8 cellular contexts compared by ENCODE assay signal in the genomic region with DNA sequence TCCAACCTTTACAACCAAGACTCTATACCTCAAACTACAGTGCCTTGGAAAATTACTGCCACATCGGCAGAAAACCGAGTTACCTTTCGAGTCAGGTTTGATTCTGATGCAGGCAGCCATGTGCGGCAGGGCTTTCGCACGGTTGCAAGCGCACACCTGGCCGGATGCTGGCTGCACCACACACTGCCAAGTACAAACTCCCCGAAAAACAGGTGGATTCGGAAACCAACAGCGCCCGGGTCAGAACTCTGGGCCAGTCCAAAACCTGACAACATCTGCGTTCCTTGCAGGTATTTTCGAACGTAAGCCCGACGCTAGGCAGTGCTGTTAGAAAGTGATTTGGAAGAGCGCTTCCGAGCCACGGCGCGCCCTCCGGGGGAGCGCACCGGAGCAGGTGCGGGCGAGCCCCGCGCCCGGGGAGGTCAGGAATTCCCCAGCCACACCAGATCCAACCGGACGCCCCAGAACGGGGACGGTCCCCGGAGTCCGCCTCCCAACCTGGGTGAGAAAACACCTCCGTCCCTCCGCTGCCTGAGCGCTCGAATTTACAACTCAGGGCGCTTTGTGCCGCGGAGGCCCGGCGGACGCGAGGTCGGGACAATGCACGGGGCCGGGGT. TPM values are rescaled to one million over a fixed set of nuclear protein-coding genes. Genes with fewer than 3 reads are reported as not detected.
DNase-seq lines count a peak whose midpoint lies in the region; ATAC-seq and TF ChIP-seq lines count a peak whose summit lies in the region.

No MANE protein-coding gene starts in this region.

- no peaks in the 10 kb centered on the region for H3K36me3 ChIP-seq in BLaER1
- H3K36me3 ChIP-seq in gastroesophageal sphincter, result no peaks in the 10 kb centered on the region
- no peaks in the 10 kb centered on the region for H3K36me3 ChIP-seq in gastrocnemius medialis

- H3K4me3 ChIP-seq in BLaER1 (peak overlapping the region; percentile 97), gastroesophageal sphincter (peak overlapping the region; percentile 66 to 90), gastrocnemius medialis (peak overlapping the region; percentile 58 to 72 (median 64))

- H3K36me3 Mint-ChIP-seq in activated T-helper 17 cell treated with anti-CD3 and anti-CD28 coated beads, Interleukin-2, amount 50 U/mL, for 72 hours (ENCODE audit: low read depth), result peaks cover 19% of the 10 kb centered on the region

- peak overlapping the region; percentile 99 for H3K27ac ChIP-seq in BLaER1
- H3K27ac ChIP-seq in gastroesophageal sphincter, result peak overlapping the region in 3 of 4 donors; percentile 79 to 92 (median 85)
- H3K27ac ChIP-seq in gastrocnemius medialis, result peak overlapping the region; percentile 65 to 86 (median 76)

- H3K27ac Mint-ChIP-seq in activated T-helper 17 cell treated with anti-CD3 and anti-CD28 coated beads, Interleukin-2, amount 50 U/mL, for 72 hours, result peak overlapping the region; percentile 95

- no peaks in the 10 kb centered on the region for H3K9me3 ChIP-seq in BLaER1
- no peaks in the 10 kb centered on the region for H3K9me3 ChIP-seq in gastroesophageal sphincter
- no peaks in the 10 kb centered on the region for H3K9me3 ChIP-seq in gastrocnemius medialis

- TF ChIP-seq CTCF in gastroesophageal sphincter (IDR thresholded peaks at IDR 0.05) (no peak), gastrocnemius medialis (IDR thresholded peaks at IDR 0.05 in 4 of 5, conservative IDR thresholded peaks at IDR 0.05 in 1 of 5) (no peak)

- H3K4me3 Mint-ChIP-seq in activated T-helper 17 cell treated with anti-CD3 and anti-CD28 coated beads, Interleukin-2, amount 50 U/mL, for 72 hours, result peak overlapping the region; percentile 99

- intact Hi-C loops in gastrocnemius medialis (cut with DNase I; ENCODE audit: low total_unique reads), result loop anchor here (2.0 to 5.0 kb wide), 3 partner anchors 85 to 130 kb away; partner anchors contain the start of genes CARHSP1 and HAPSTR1

- peaks cover 56% of the 10 kb centered on the region for H4K20me1 ChIP-seq in BLaER1

- H3K4me1 ChIP-seq in BLaER1 (peaks cover 51% of the 10 kb centered on the region), gastroesophageal sphincter (peaks cover 14 to 60% (median 43%) of the 10 kb centered on the region in 3 donors), gastrocnemius medialis (peaks cover 49 to 54% of the 10 kb centered on the region in 2 donors)

- ATAC-seq in GM19467 (IDR thresholded peaks at IDR 0.05; ENCODE audit: unreplicated experiment) (peak; percentile 32), gastroesophageal sphincter (no peak), gastrocnemius medialis (peak; percentile 26 to 36), HG02610 (IDR thresholded peaks at IDR 0.05; ENCODE audit: unreplicated experiment) (no peak)
- peak; percentile 16 for ATAC-seq in activated T-helper 17 cell treated with anti-CD3 and anti-CD28 coated beads, Interleukin-2, amount 50 U/mL, for 72 hours (replicated peaks)

- H3K4me2 ChIP-seq in BLaER1, result peak overlapping the region; percentile 89

- peaks cover 48% of the 10 kb centered on the region for H3K4me1 Mint-ChIP-seq in activated T-helper 17 cell treated with anti-CD3 and anti-CD28 coated beads, Interleukin-2, amount 50 U/mL, for 72 hours

- no peaks in the 10 kb centered on the region for H3K9me3 Mint-ChIP-seq in activated T-helper 17 cell treated with anti-CD3 and anti-CD28 coated beads, Interleukin-2, amount 50 U/mL, for 72 hours

- WGBS in gastroesophageal sphincter (ENCODE audit: low coverage in 1 of 2), 2 donors, result 0% methylated on average over 3 to 4 of the region's 50 CpGs

- H3K27me3 ChIP-seq in BLaER1 (no peaks in the 10 kb centered on the region), gastroesophageal sphincter (no peaks in the 10 kb centered on the region), gastrocnemius medialis (no peaks in the 10 kb centered on the region)

- TF ChIP-seq EP300 in gastroesophageal sphincter (IDR thresholded peaks at IDR 0.05), result no peak

- no peaks in the 10 kb centered on the region for H3K27me3 Mint-ChIP-seq in activated T-helper 17 cell treated with anti-CD3 and anti-CD28 coated beads, Interleukin-2, amount 50 U/mL, for 72 hours

- in situ Hi-C loops in gastrocnemius medialis (cut with MboI; ENCODE audit: low sequenced_read_pairs in 4 of 4), result loop anchor here in 1 of 4 donors (25.0 kb wide), 1 partner anchor 125 kb away; the partner anchor contains the start of gene HAPSTR1

- TF ChIP-seq POLR2A in gastroesophageal sphincter (IDR thresholded peaks at IDR 0.05), result no peak
- peak; percentile 54 to 64 for TF ChIP-seq POLR2A in gastrocnemius medialis (IDR thresholded peaks at IDR 0.05)

- peak; percentile 28 for DNase-seq in NCI-H345 (lab: John Stamatoyannopoulos, UW)
- DNase-seq in gastrocnemius medialis, result peak in 1 of 2 donors; percentile 19
- DNase-seq in hippocampal formation (lab: John Stamatoyannopoulos, UW), result no peak

- peak overlapping the region; percentile 98 for H3K9ac ChIP-seq in BLaER1

RNA-seq across cellular contexts. Expression of gene USP7, which starts 1.2 kb away (rescaled TPM):
- 100 to 1,000 TPM; 157 to 181 TPM for total RNA-seq in activated T-helper 17 cell treated with anti-CD3 and anti-CD28 coated beads, Interleukin-2, amount 50 U/mL, for 72 hours
- total RNA-seq in gastroesophageal sphincter, result 10 to 100 TPM; 58.8 to 94.3 (median 82.4) TPM
- 10 to 100 TPM; 79.7 to 99.2 (median 85.6) TPM for total RNA-seq in gastrocnemius medialis

Comparison
In these comparisons a context has a peak if more than half of its experiments do, and no peak if none do; other contexts are left out.
1. ATAC-seq: peak in GM19467 (single experiment), activated T-helper 17 cell treated with anti-CD3 and anti-CD28 coated beads, Interleukin-2, amount 50 U/mL, for 72 hours (single experiment) and gastrocnemius medialis (2 of 2); none in gastroesophageal sphincter (single experiment) and HG02610 (single experiment).
2. POLR2A ChIP-seq: peak in gastrocnemius medialis (2 of 2); none in gastroesophageal sphincter (0 of 2).
3. Peak in every context shown above with its lines, with median percentiles within 50 percentile points of each other: H3K27ac ChIP-seq and H3K4me3 ChIP-seq.